Comparison of ENCODE assay signal across 12 cellular contexts in the genomic region with DNA sequence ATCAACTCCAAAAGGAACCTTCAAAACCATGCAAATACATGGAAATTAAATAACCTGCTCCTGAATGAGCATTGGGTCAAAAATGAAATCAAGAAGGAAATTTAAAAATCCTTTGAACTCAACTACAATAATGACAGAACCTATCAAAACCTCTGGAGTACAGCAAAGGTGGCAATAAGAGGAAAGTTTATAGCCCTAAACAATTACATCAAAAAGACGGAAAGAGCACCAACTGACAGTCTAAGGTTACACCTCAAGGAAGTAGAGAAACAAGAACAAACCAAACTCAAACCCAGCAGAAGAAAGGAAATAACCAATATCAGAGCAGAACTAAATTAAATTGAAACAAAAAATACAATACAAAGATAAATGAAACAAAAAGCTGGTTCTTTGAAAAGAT. TPM values are rescaled to one million over a fixed set of nuclear protein-coding genes. Genes with fewer than 3 reads are reported as not detected.
"Had no signal": no experiment of that assay in that cellular context is flagged by ENCODE, and none has a peak within 500 bp of the region (broad histone marks: within the 10 kb centered on the region; RNA-seq: fewer than 3 reads in every experiment).

No MANE protein-coding gene starts in this region.

RNA-seq across cellular contexts. Expression of a gene that starts 39.0 kb away (rescaled TPM):
- total RNA-seq: chondrocyte, colonic mucosa, endothelial cell of umbilical vein, epithelial cell of proximal tubule, esophagus muscularis mucosa, frontal cortex, gastrocnemius medialis, gastroesophageal sphincter, glomerular endothelial cell had no signal
- polyA plus RNA-seq: endothelial cell of umbilical vein, fibroblast of lung, heart left ventricle, heart right ventricle had no signal
